In genomic region chr3:152060701-152061100, GRCh38 we compare ENCODE assay signal across 22 cellular contexts.
DNase-seq lines count a peak whose midpoint lies in the region; ATAC-seq, FAIRE-seq and TF ChIP-seq lines count a peak whose summit lies in the region.
"Had no signal": no experiment of that assay in that cellular context is flagged by ENCODE, and none has a peak within 500 bp of the region (broad histone marks: within the 10 kb centered on the region; RNA-seq: fewer than 3 reads in every experiment).

No MANE protein-coding gene starts in this region.

- no peak overlapping the region for H3K23ac ChIP-seq in H9 (ENCODE audit: insufficient read length, low read depth, low read length)

- H3K4me1 Mint-ChIP-seq in H9: peaks cover 4 to 11% of the 10 kb centered on the region in 2 experiments; a peak in 3 of 4 replicates
- H3K4me1 Mint-ChIP-seq: activated B cell treated with CpG ODN at 0.5 μM for 24 hours; activated CD4-positive, alpha-beta memory T cell treated with anti-CD3 and anti-CD28 coated beads, Interleukin-2, amount 10 ng/mL, durations not matched to agents 7 days and 5 days; stimulated activated effector memory CD8-positive, alpha-beta T cell treated with anti-CD3 and anti-CD28 coated beads, Interleukin-12 subunit alpha, Interleukin-12 subunit beta, amount 100 ng/mL, for 72 hours had no signal

- no CpG with 5 or more reads among the region's 1 CpG for WGBS in H9 (ENCODE audit: extremely low coverage, insufficient read length, low lambda C conversion rate)

- no peak overlapping the region for H3K4me3 Mint-ChIP-seq in H9
- H3K4me3 Mint-ChIP-seq: activated B cell treated with CpG ODN at 0.5 μM for 24 hours; activated CD4-positive, alpha-beta memory T cell treated with anti-CD3 and anti-CD28 coated beads, Interleukin-2, amount 10 ng/mL, durations not matched to agents 7 days and 5 days; CD8-positive, alpha-beta T cell; stimulated activated effector memory CD8-positive, alpha-beta T cell treated with anti-CD3 and anti-CD28 coated beads, Interleukin-12 subunit alpha, Interleukin-12 subunit beta, amount 100 ng/mL, for 72 hours; T-helper 1 cell treated with Interleukin-12 subunit alpha and Interleukin-12 subunit beta and Interleukin-4 antibody, amounts not matched to agents 30 μg/mL and 1 μg/mL, for 36 hours had no signal

- no peak overlapping the region for H3K4me3 ChIP-seq in ACC112 (ENCODE audit: low read depth, low read length)
- H3K4me3 ChIP-seq: heart left ventricle, right atrium auricular region, SJCRH30, testis had no signal

- peak overlapping the region in 1 of 3 experiments; percentile 55; a peak in 1 of 7 replicates for H3K27ac Mint-ChIP-seq in H9
- H3K27ac Mint-ChIP-seq: activated B cell treated with CpG ODN at 0.5 μM for 24 hours; activated CD4-positive, alpha-beta memory T cell treated with anti-CD3 and anti-CD28 coated beads, Interleukin-2, amount 10 ng/mL, durations not matched to agents 7 days and 5 days; CD8-positive, alpha-beta T cell; stimulated activated effector memory CD8-positive, alpha-beta T cell treated with anti-CD3 and anti-CD28 coated beads, Interleukin-12 subunit alpha, Interleukin-12 subunit beta, amount 100 ng/mL, for 72 hours; T-helper 1 cell treated with Interleukin-12 subunit alpha and Interleukin-12 subunit beta and Interleukin-4 antibody, amounts not matched to agents 30 μg/mL and 1 μg/mL, for 36 hours had no signal

- no peak overlapping the region for H3K14ac ChIP-seq in H9 (ENCODE audit: insufficient read depth, low read length)

- DNase-seq in H9: no peak
- peak; percentile 85 for DNase-seq in NCI-H69 (lab: John Stamatoyannopoulos, UW)
- peak; percentile 17 for DNase-seq in left kidney (ENCODE audit: low read depth, low spot score)
- DNase-seq in GM10266 (ENCODE audit: extremely low spot score): no peak
- DNase-seq in RCC 7860 (ENCODE audit: low spot score): no peak
- DNase-seq: activated B cell treated with CpG ODN at 0.5 μM for 24 hours; activated CD4-positive, alpha-beta memory T cell treated with anti-CD3 and anti-CD28 coated beads, Interleukin-2, amount 10 ng/mL, durations not matched to agents 7 days and 5 days; activated naive CD4-positive, alpha-beta T cell treated with Interleukin-2 at 50 U/mL for 16 hours; activated T-cell treated with anti-CD3 and anti-CD28 coated beads, Interleukin-2, amount 50 U/mL, for 1 hour; CD8-positive, alpha-beta T cell; effector memory CD4-positive, alpha-beta T cell; heart left ventricle; occipital lobe; stimulated activated CD4-positive, alpha-beta T cell treated with anti-CD3 and anti-CD28 coated beads, Interleukin-15, amount 100 ng/mL, for 24 hours; testis had no signal

- no peaks in the 10 kb centered on the region for H3K9me3 ChIP-seq in H9 (ENCODE audit: control insufficient read depth, low read depth, low read length)
- H3K9me3 ChIP-seq: heart left ventricle, right atrium auricular region, SJCRH30, testis had no signal

- H2AFZ ChIP-seq in ACC112 (ENCODE audit: low read length, unreplicated experiment) (peak overlapping the region; percentile 73), H9 (ENCODE audit: low read length) (peak overlapping the region; percentile 18)

- ATAC-seq in HG02798 (IDR thresholded peaks at IDR 0.05; ENCODE audit: poor library complexity, unreplicated experiment) (no peak), GM18511 (IDR thresholded peaks at IDR 0.05; ENCODE audit: unreplicated experiment) (no peak)
- ATAC-seq: CD8-positive, alpha-beta T cell; heart left ventricle; stimulated activated effector memory CD8-positive, alpha-beta T cell treated with anti-CD3 and anti-CD28 coated beads, Interleukin-12 subunit alpha, Interleukin-12 subunit beta, amount 100 ng/mL, for 72 hours had no signal

- H2BK5ac ChIP-seq in H9 (ENCODE audit: insufficient read length, low read length): no peak overlapping the region

- H3K36me3 ChIP-seq in ACC112 (ENCODE audit: insufficient read depth, low read length): no peaks in the 10 kb centered on the region
- H3K36me3 ChIP-seq: heart left ventricle, right atrium auricular region, SJCRH30 had no signal

- H2AK5ac ChIP-seq in H9 (ENCODE audit: insufficient read length, low read length): no peak overlapping the region

- H3T11ph ChIP-seq in H9 (ENCODE audit: low read length): no peak overlapping the region

- no peak overlapping the region for H4K8ac ChIP-seq in H9 (replicated peaks; ENCODE audit: insufficient read length, low read depth, low read length)

- no peak overlapping the region for H4K91ac ChIP-seq in H9 (ENCODE audit: insufficient read length, low read depth, low read length)

- no peak overlapping the region for H3K9ac ChIP-seq in H9 (ENCODE audit: extremely low read depth, insufficient read length, low read length)

- no peaks in the 10 kb centered on the region for H3K9me3 Mint-ChIP-seq in H9
- H3K9me3 Mint-ChIP-seq: activated B cell treated with CpG ODN at 0.5 μM for 24 hours; activated CD4-positive, alpha-beta memory T cell treated with anti-CD3 and anti-CD28 coated beads, Interleukin-2, amount 10 ng/mL, durations not matched to agents 7 days and 5 days; CD8-positive, alpha-beta T cell; stimulated activated effector memory CD8-positive, alpha-beta T cell treated with anti-CD3 and anti-CD28 coated beads, Interleukin-12 subunit alpha, Interleukin-12 subunit beta, amount 100 ng/mL, for 72 hours; T-helper 1 cell treated with Interleukin-12 subunit alpha and Interleukin-12 subunit beta and Interleukin-4 antibody, amounts not matched to agents 30 μg/mL and 1 μg/mL, for 36 hours had no signal

- H3K4me2 ChIP-seq in H9 (ENCODE audit: insufficient read depth, insufficient read length, low read length): no peak overlapping the region

- TF ChIP-seq CTCF in H9 (conservative IDR thresholded peaks at IDR 0.05) (no peak), GM10266 (IDR thresholded peaks at IDR 0.05; ENCODE audit: control insufficient read depth, insufficient read depth, low read depth, missing control alignments) (no peak)

- H3K79me2 ChIP-seq in ACC112 (ENCODE audit: control insufficient read depth, insufficient read depth, low read length, unreplicated experiment): no peaks in the 10 kb centered on the region
- H3K79me2 ChIP-seq in H9 (ENCODE audit: insufficient read depth, low read length): no peaks in the 10 kb centered on the region

- H4K5ac ChIP-seq in H9 (ENCODE audit: insufficient read length, low read depth, low read length): no peak overlapping the region

- no peak overlapping the region for H2BK12ac ChIP-seq in H9 (ENCODE audit: insufficient read length, low read depth, low read length)

- H3K79me1 ChIP-seq in H9 (ENCODE audit: insufficient read depth, low read depth, low read length, poor library complexity, severe bottlenecking): no peaks in the 10 kb centered on the region

- H3K27me3 ChIP-seq in ACC112 (ENCODE audit: insufficient read depth, low read length) (no peaks in the 10 kb centered on the region), H9 (ENCODE audit: insufficient read depth, low read length) (no peaks in the 10 kb centered on the region)
- H3K27me3 ChIP-seq: heart left ventricle, right atrium auricular region, SJCRH30, testis had no signal

- no peak overlapping the region for H3K18ac ChIP-seq in H9 (ENCODE audit: insufficient read length, low read depth, low read length)

- no peaks in the 10 kb centered on the region for H3K23me2 ChIP-seq in H9 (ENCODE audit: insufficient read length, low read depth, low read length, poor library complexity, severe bottlenecking)

- H2BK20ac ChIP-seq in H9 (ENCODE audit: low read depth, low read length, poor library complexity, severe bottlenecking): no peak overlapping the region

- H2BK120ac ChIP-seq in H9 (ENCODE audit: low read depth, low read length, poor library complexity, severe bottlenecking): no peak overlapping the region

- no peaks in the 10 kb centered on the region for H3K27me3 Mint-ChIP-seq in H9 (ENCODE audit: low read depth)

- H3K36me3 Mint-ChIP-seq in H9 (ENCODE audit: insufficient read depth in 1 of 3, low read depth in 3 of 3): no peaks in the 10 kb centered on the region
- H3K36me3 Mint-ChIP-seq: CD8-positive, alpha-beta T cell; stimulated activated effector memory CD8-positive, alpha-beta T cell treated with anti-CD3 and anti-CD28 coated beads, Interleukin-12 subunit alpha, Interleukin-12 subunit beta, amount 100 ng/mL, for 72 hours had no signal

- H3K27ac ChIP-seq in ACC112 (ENCODE audit: low read depth, low read length) (no peak overlapping the region), H9 (ENCODE audit: insufficient read length, low read depth, low read length) (no peak overlapping the region)
- H3K27ac ChIP-seq: heart left ventricle, right atrium auricular region, SJCRH30, testis had no signal

- FAIRE-seq in RCC 7860 (lab: Jason Lieb, UNC): no peak

- H3K4me1 ChIP-seq in ACC112 (ENCODE audit: control insufficient read depth, insufficient read depth, low read length, unreplicated experiment) (peaks cover 19% of the 10 kb centered on the region), H9 (ENCODE audit: insufficient read depth, low read length) (no peaks in the 10 kb centered on the region)
- H3K4me1 ChIP-seq: heart left ventricle, right atrium auricular region, SJCRH30, testis had no signal

- no peak overlapping the region for H3K56ac ChIP-seq in H9 (ENCODE audit: insufficient read length, low read depth, low read length)

- H3K4ac ChIP-seq in H9 (ENCODE audit: low read depth, low read length): no peak overlapping the region

- no peak overlapping the region for H2BK15ac ChIP-seq in H9 (ENCODE audit: low read depth, low read length)

- no peaks in the 10 kb centered on the region for H4K20me1 ChIP-seq in H9 (ENCODE audit: control insufficient read depth, insufficient read depth, insufficient read length)

Comparison
In these comparisons a context has a peak if more than half of its experiments do, and no peak if none do; other contexts are left out.
1. DNase-seq: peak in NCI-H69 (single experiment) and left kidney (single experiment); none in H9 (single experiment), GM10266 (single experiment) and RCC 7860 (single experiment).